1 cellular context compared by ENCODE assay signal in the genomic region with DNA sequence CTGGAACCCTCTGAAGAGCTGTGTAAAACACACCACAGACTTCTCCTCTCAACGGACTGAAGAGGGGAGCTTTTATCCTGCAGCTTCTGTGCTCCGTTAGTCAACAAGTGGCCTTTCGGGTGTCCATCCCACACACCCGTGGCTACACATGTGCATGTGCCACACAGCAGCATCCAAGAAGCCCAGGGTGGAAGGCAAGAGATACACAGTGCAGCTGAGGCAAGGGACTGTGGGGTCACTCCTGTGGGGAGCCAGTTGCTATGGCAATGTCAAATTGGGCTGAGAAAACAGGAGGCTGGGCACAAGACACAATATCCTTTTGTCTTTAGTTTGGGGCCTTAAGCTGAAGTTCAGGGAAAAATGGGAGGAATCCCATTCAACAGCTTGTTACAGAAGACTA.
TF ChIP-seq lines count a peak whose summit lies in the region.

No MANE protein-coding gene starts in this region.

TF ChIP-seq in GM23338, 12 proteins besides CTCF, POLR2A, EP300 and RAD21:
- TF ChIP-seq, protein P1, sequence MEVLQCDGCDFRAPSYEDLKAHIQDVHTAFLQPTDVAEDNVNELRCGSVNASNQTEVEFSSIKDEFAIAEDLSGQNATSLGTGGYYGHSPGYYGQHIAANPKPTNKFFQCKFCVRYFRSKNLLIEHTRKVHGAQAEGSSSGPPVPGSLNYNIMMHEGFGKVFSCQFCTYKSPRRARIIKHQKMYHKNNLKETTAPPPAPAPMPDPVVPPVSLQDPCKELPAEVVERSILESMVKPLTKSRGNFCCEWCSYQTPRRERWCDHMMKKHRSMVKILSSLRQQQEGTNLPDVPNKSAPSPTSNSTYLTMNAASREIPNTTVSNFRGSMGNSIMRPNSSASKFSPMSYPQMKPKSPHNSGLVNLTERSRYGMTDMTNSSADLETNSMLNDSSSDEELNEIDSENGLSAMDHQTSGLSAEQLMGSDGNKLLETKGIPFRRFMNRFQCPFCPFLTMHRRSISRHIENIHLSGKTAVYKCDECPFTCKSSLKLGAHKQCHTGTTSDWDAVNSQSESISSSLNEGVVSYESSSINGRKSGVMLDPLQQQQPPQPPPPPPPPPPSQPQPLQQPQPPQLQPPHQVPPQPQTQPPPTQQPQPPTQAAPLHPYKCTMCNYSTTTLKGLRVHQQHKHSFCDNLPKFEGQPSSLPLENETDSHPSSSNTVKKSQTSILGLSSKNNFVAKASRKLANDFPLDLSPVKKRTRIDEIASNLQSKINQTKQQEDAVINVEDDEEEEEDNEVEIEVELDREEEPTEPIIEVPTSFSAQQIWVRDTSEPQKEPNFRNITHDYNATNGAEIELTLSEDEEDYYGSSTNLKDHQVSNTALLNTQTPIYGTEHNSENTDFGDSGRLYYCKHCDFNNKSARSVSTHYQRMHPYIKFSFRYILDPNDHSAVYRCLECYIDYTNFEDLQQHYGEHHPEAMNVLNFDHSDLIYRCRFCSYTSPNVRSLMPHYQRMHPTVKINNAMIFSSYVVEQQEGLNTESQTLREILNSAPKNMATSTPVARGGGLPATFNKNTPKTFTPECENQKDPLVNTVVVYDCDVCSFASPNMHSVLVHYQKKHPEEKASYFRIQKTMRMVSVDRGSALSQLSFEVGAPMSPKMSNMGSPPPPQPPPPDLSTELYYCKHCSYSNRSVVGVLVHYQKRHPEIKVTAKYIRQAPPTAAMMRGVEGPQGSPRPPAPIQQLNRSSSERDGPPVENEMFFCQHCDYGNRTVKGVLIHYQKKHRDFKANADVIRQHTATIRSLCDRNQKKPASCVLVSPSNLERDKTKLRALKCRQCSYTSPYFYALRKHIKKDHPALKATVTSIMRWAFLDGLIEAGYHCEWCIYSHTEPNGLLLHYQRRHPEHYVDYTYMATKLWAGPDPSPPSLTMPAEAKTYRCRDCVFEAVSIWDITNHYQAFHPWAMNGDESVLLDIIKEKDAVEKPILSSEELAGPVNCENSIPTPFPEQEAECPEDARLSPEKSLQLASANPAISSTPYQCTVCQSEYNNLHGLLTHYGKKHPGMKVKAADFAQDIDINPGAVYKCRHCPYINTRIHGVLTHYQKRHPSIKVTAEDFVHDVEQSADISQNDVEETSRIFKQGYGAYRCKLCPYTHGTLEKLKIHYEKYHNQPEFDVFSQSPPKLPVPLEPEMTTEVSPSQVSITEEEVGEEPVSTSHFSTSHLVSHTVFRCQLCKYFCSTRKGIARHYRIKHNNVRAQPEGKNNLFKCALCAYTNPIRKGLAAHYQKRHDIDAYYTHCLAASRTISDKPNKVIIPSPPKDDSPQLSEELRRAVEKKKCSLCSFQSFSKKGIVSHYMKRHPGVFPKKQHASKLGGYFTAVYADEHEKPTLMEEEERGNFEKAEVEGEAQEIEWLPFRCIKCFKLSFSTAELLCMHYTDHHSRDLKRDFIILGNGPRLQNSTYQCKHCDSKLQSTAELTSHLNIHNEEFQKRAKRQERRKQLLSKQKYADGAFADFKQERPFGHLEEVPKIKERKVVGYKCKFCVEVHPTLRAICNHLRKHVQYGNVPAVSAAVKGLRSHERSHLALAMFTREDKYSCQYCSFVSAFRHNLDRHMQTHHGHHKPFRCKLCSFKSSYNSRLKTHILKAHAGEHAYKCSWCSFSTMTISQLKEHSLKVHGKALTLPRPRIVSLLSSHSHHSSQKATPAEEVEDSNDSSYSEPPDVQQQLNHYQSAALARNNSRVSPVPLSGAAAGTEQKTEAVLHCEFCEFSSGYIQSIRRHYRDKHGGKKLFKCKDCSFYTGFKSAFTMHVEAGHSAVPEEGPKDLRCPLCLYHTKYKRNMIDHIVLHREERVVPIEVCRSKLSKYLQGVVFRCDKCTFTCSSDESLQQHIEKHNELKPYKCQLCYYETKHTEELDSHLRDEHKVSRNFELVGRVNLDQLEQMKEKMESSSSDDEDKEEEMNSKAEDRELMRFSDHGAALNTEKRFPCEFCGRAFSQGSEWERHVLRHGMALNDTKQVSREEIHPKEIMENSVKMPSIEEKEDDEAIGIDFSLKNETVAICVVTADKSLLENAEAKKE (CRISPR knock-in tag; IDR thresholded peaks at IDR 0.05) = no peak
- TF ChIP-seq, protein P2, sequence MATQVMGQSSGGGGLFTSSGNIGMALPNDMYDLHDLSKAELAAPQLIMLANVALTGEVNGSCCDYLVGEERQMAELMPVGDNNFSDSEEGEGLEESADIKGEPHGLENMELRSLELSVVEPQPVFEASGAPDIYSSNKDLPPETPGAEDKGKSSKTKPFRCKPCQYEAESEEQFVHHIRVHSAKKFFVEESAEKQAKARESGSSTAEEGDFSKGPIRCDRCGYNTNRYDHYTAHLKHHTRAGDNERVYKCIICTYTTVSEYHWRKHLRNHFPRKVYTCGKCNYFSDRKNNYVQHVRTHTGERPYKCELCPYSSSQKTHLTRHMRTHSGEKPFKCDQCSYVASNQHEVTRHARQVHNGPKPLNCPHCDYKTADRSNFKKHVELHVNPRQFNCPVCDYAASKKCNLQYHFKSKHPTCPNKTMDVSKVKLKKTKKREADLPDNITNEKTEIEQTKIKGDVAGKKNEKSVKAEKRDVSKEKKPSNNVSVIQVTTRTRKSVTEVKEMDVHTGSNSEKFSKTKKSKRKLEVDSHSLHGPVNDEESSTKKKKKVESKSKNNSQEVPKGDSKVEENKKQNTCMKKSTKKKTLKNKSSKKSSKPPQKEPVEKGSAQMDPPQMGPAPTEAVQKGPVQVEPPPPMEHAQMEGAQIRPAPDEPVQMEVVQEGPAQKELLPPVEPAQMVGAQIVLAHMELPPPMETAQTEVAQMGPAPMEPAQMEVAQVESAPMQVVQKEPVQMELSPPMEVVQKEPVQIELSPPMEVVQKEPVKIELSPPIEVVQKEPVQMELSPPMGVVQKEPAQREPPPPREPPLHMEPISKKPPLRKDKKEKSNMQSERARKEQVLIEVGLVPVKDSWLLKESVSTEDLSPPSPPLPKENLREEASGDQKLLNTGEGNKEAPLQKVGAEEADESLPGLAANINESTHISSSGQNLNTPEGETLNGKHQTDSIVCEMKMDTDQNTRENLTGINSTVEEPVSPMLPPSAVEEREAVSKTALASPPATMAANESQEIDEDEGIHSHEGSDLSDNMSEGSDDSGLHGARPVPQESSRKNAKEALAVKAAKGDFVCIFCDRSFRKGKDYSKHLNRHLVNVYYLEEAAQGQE (IDR thresholded peaks at IDR 0.05; ENCODE audit: unreplicated experiment) = no peak
- TF ChIP-seq NANOG (IDR thresholded peaks at IDR 0.05; ENCODE audit: borderline replicate concordance) = no peak
